Comparison of ENCODE assay signal across 9 cellular contexts in genomic region chr14:68781161-68782021, GRCh38. TPM values are rescaled to one million over a fixed set of nuclear protein-coding genes. Genes with fewer than 3 reads are reported as not detected.
DNase-seq lines count a peak whose midpoint lies in the region; ATAC-seq and TF ChIP-seq lines count a peak whose summit lies in the region.
"Had no signal": no experiment of that assay in that cellular context is flagged by ENCODE, and none has a peak within 500 bp of the region (broad histone marks: within the 10 kb centered on the region; RNA-seq: fewer than 3 reads in every experiment).

No MANE protein-coding gene starts in this region.

- intact Hi-C loops in upper lobe of right lung (cut with DNase I) = loop anchor here (10.0 kb wide), 1 partner anchor 537 kb away; no protein-coding TSS in a partner anchor

- ATAC-seq in upper lobe of right lung = peak; percentile 24

- H3K27ac ChIP-seq in muscle layer of duodenum (ENCODE audit: low read length) = peak overlapping the region; percentile 75
- peak overlapping the region; percentile 75 for H3K27ac ChIP-seq in upper lobe of right lung
- H3K27ac ChIP-seq: 22Rv1 had no signal

- H3K4me3 ChIP-seq in muscle layer of duodenum (ENCODE audit: low read depth in 1 of 2, low read length in 2 of 2) = no peak overlapping the region
- no peak overlapping the region for H3K4me3 ChIP-seq in upper lobe of right lung

- peak; percentile 72 for DNase-seq in NK-92 treated with Interleukin-12 subunit alpha and Interleukin-12 subunit beta, amount 100 ng/mL, for 24 hours (lab: John Stamatoyannopoulos, UW)
- DNase-seq in NK-92 (lab: John Stamatoyannopoulos, UW; ENCODE audit: unreplicated experiment) (no peak), upper lobe of right lung (no peak), NCI-H2171 (lab: John Stamatoyannopoulos, UW) (no peak), foreskin melanocyte (no peak), HuH-7.5 (ENCODE audit: low spot score) (no peak)
- peak; percentile 79 for DNase-seq in central memory CD4-positive, alpha-beta T cell

- no peaks in the 10 kb centered on the region for H3K27me3 ChIP-seq in muscle layer of duodenum (ENCODE audit: low read depth, low read length)
- H3K27me3 ChIP-seq in upper lobe of right lung = no peaks in the 10 kb centered on the region

- H3K9me3 ChIP-seq in muscle layer of duodenum (ENCODE audit: control insufficient read depth in 1 of 2, low read length in 2 of 2) = no peaks in the 10 kb centered on the region
- H3K9me3 ChIP-seq in upper lobe of right lung = no peaks in the 10 kb centered on the region

- peaks cover 30 to 31% of the 10 kb centered on the region in 2 donors for H3K4me1 ChIP-seq in muscle layer of duodenum (ENCODE audit: control insufficient read depth in 1 of 2, insufficient read depth in 2 of 2, low read length in 2 of 2)
- peaks cover 50% of the 10 kb centered on the region for H3K4me1 ChIP-seq in upper lobe of right lung

- TF ChIP-seq CTCF in upper lobe of right lung (IDR thresholded peaks at IDR 0.05) = no peak

- H3K36me3 ChIP-seq in muscle layer of duodenum (ENCODE audit: control insufficient read depth in 1 of 2, insufficient read depth in 2 of 2, low read length in 2 of 2) = no peaks in the 10 kb centered on the region
- no peaks in the 10 kb centered on the region for H3K36me3 ChIP-seq in upper lobe of right lung

RNA-seq across cellular contexts. Expression of gene ZFP36L1, which starts 11.5 kb away (rescaled TPM):
- total RNA-seq in upper lobe of right lung = 187 TPM

Comparison
In these comparisons a context has a peak if more than half of its experiments do, and no peak if none do; other contexts are left out.
1. DNase-seq: peak in NK-92 treated with Interleukin-12 subunit alpha and Interleukin-12 subunit beta, amount 100 ng/mL, for 24 hours (single experiment) and central memory CD4-positive, alpha-beta T cell (single experiment); none in NK-92 (single experiment), upper lobe of right lung (single experiment), NCI-H2171 (single experiment), foreskin melanocyte (single experiment) and HuH-7.5 (single experiment).